Comparison of ENCODE assay signal across 12 cellular contexts in the genomic region with DNA sequence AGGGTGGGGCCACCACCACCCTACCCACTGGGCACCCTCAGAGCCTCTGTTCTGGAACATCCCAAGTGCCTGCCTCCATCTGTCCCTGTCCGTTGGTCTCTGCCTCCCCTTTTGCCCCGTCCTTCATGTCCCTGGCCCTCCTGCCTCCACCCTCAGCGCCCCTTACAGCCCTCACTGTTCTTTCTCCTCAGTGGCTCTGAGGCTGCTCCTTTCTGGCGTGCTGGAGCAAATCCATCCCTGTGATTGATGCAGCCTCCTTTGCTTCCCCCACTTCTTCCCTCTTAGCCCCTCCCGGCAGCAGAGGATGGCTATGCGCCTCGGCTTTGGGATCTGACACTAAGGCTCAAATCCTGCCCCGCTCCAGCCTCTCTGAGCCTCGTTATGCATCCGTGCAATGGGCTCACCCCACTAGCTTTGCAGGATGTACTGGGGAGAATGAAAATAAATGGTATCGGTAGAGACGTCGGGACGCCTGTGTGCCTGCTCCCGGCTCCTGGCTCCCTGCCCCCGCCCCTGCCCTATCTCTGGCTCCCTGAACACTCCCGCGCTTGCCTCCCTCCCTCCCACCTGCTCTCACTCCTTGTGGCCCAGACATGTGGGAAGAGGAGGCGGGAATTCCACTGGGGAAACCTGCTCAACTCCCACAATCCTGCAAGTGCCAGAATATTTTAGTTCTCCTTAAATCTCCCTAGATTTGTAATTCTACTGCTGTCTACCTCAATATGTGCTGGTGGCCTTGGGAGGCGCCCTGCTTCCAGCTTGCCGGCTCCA. TPM values are rescaled to one million over a fixed set of nuclear protein-coding genes. Genes with fewer than 3 reads are reported as not detected.
A peak's percentile ranks its signal among the peaks of the same experiment; 100 is the strongest.
DNase-seq lines count a peak whose midpoint lies in the region; ATAC-seq lines count a peak whose summit lies in the region.
"Had no signal": no experiment of that assay in that cellular context is flagged by ENCODE, and none has a peak within 500 bp of the region (broad histone marks: within the 10 kb centered on the region; RNA-seq: fewer than 3 reads in every experiment).

No MANE protein-coding gene starts in this region.

- H3K27ac ChIP-seq in SJCRH30 (no peak overlapping the region), iPS DF 6.9 (ENCODE audit: low read length) (no peak overlapping the region)
- H3K27ac ChIP-seq: A549 had no signal

- peak; percentile 59 to 70 for DNase-seq in NCI-H524 (lab: John Stamatoyannopoulos, UW)
- no peak for DNase-seq in NCI-H524 treated with DMSO at 0.1 percent for 48 hours (lab: John Stamatoyannopoulos, UW)
- DNase-seq in SJCRH30: peak; percentile 92 to 93
- DNase-seq in iPS DF 6.9 (ENCODE audit: low read depth, low spot score): no peak
- DNase-seq in retina: peak; percentile 62
- DNase-seq in superior temporal gyrus (ENCODE audit: extremely low spot score): no peak
- DNase-seq: GOT3, NCI-H2107, sigmoid colon had no signal

- WGBS in iPS DF 6.9 (ENCODE audit: insufficient coverage, insufficient read length): no CpG with 5 or more reads among the region's 21 CpGs

- H3K27me3 ChIP-seq in SJCRH30 (peaks cover 26% of the 10 kb centered on the region), iPS DF 6.9 (ENCODE audit: control insufficient read depth, insufficient read depth, low read length) (no peaks in the 10 kb centered on the region)

- H3K9me3 ChIP-seq in SJCRH30 (replicated peaks) (no peaks in the 10 kb centered on the region), iPS DF 6.9 (ENCODE audit: control insufficient read depth, insufficient read depth, low read length) (no peaks in the 10 kb centered on the region)
- H3K9me3 ChIP-seq: A549, sigmoid colon had no signal

- H3K4me3 ChIP-seq in SJCRH30: peak overlapping the region; percentile 56
- peak overlapping the region; percentile 41; the same call in 1 of the 2 replicates for H3K4me3 ChIP-seq in iPS DF 6.9 (ENCODE audit: low read length)
- H3K4me3 ChIP-seq: A549 had no signal

- H3K4me1 ChIP-seq in SJCRH30 (peaks cover 13% of the 10 kb centered on the region; the same call in 1 of the 2 replicates), iPS DF 6.9 (ENCODE audit: control insufficient read depth, insufficient read depth, low read length) (peaks cover 10% of the 10 kb centered on the region)

- H3K36me3 ChIP-seq in SJCRH30: no peaks in the 10 kb centered on the region
- no peaks in the 10 kb centered on the region for H3K36me3 ChIP-seq in iPS DF 6.9 (ENCODE audit: control insufficient read depth, insufficient read depth, low read length)
- H3K36me3 ChIP-seq: sigmoid colon had no signal

- ATAC-seq in HG03135 (IDR thresholded peaks at IDR 0.05; ENCODE audit: unreplicated experiment) (no peak), GM18517 (IDR thresholded peaks at IDR 0.05; ENCODE audit: unreplicated experiment) (no peak)

RNA-seq across cellular contexts. Expression of gene VSTM2L, which starts 13.1 kb away (rescaled TPM):
- 0.18 and 0.22 TPM in 2 replicates for total RNA-seq in SJCRH30 (2014; rRNA removed; shearing (Covaris generic))

Comparison
In these comparisons a context has a peak if more than half of its experiments do, and no peak if none do; other contexts are left out.
1. DNase-seq: peak in NCI-H524 (2 of 2), SJCRH30 (2 of 2) and retina (single experiment); none in NCI-H524 treated with DMSO at 0.1 percent for 48 hours (single experiment), iPS DF 6.9 (single experiment) and superior temporal gyrus (single experiment).